In the genomic region with DNA sequence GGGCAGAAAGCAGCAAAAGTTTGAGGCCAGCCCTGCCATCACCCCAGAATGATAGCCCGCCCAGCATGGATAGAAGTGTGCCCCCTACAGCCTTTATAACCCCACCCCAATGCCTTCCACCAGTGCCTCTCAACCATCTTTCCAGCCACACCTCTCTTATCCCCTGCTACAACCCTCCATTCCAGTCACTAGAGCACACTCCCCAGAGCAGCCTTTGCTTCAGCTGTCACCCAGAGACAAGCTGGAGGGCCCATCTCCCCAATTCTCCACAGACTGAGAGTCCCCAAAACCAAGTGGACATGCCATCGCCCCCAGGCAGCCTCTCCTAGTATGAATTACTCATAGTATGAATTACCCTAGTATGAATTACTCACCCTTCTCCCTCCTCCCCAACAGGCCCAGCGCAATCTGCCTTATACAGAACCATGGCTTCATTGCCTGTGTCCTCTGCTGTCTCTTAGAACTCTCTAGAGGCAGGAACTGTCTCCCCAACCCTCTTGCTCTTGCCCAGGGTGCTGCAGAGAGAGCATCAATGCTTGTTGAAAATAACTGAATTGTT, we compare ENCODE assay signal across 9 cellular contexts. TPM values are rescaled to one million over a fixed set of nuclear protein-coding genes. Genes with fewer than 3 reads are reported as not detected.
DNase-seq lines count a peak whose midpoint lies in the region; ATAC-seq, FAIRE-seq and TF ChIP-seq lines count a peak whose summit lies in the region.
"Had no signal": no experiment of that assay in that cellular context is flagged by ENCODE, and none has a peak within 500 bp of the region (broad histone marks: within the 10 kb centered on the region; RNA-seq: fewer than 3 reads in every experiment).

No MANE protein-coding gene starts in this region.

- H3K9me3 Mint-ChIP-seq in nephron: no peaks in the 10 kb centered on the region

- peak; percentile 78 for DNase-seq in M059J (ENCODE audit: low read depth)
- peak; percentile 72 for DNase-seq in bronchial epithelial cell (ENCODE audit: low read depth)
- no peak for DNase-seq in OCI-LY7 (ENCODE audit: low spot score)
- DNase-seq in posterior cingulate gyrus: no peak

- peaks cover 73% of the 10 kb centered on the region for H3K4me1 Mint-ChIP-seq in nephron

- peak overlapping the region; percentile 47 to 79 (median 54) for H3K27ac Mint-ChIP-seq in nephron

- TF ChIP-seq CTCF in bronchial epithelial cell (IDR thresholded peaks at IDR 0.05; ENCODE audit: insufficient read depth, low read length, severe bottlenecking) (no peak), nephron (IDR thresholded peaks at IDR 0.05; ENCODE audit: unreplicated experiment in 3 of 3) (no peak), OCI-LY7 (conservative IDR thresholded peaks at IDR 0.05; ENCODE audit: low read length) (no peak)

- BruUV-seq in OCI-LY7 (replicated peaks; lab: Mats Ljungman, UMichigan): no TSS peak

- H2AFZ ChIP-seq in ACC112 (ENCODE audit: low read length, unreplicated experiment) (no peak overlapping the region), OCI-LY7 (ENCODE audit: low read length) (no peak overlapping the region)

- H4K20me1 ChIP-seq in OCI-LY7 (ENCODE audit: insufficient read depth, low read length): peaks cover 23% of the 10 kb centered on the region

- H3K79me2 ChIP-seq in ACC112 (ENCODE audit: control insufficient read depth, insufficient read depth, low read length, unreplicated experiment) (peaks cover 91% of the 10 kb centered on the region), OCI-LY7 (ENCODE audit: insufficient read depth, low read depth, low read length) (peaks cover 92% of the 10 kb centered on the region)

- H3K4me3 Mint-ChIP-seq in nephron: no peak overlapping the region

- POLR2A ChIA-PET in OCI-LY7 (lab: Charles Lee): no interaction called here

- H3K4me2 ChIP-seq in OCI-LY7 (ENCODE audit: low read length): no peak overlapping the region

- peak overlapping the region; percentile 87 for H3K27ac ChIP-seq in ACC112 (ENCODE audit: low read depth, low read length)
- H3K27ac ChIP-seq in OCI-LY7 (ENCODE audit: low read depth, low read length, poor library complexity, severe bottlenecking): no peak overlapping the region

- ATAC-seq in GM18517 (IDR thresholded peaks at IDR 0.05; ENCODE audit: unreplicated experiment): no peak
- ATAC-seq in GM21717 (IDR thresholded peaks at IDR 0.05; ENCODE audit: unreplicated experiment): no peak

- CTCF ChIA-PET in OCI-LY7 (lab: Charles Lee; ENCODE audit: unreplicated experiment): no interaction called here

- H3K27me3 ChIP-seq in ACC112 (ENCODE audit: insufficient read depth, low read length): no peaks in the 10 kb centered on the region
- H3K27me3 ChIP-seq in bronchial epithelial cell (ENCODE audit: control insufficient read depth, insufficient read depth, low read length): no peaks in the 10 kb centered on the region

- no peaks in the 10 kb centered on the region for H3K27me3 Mint-ChIP-seq in nephron (ENCODE audit: low read depth)

- no peaks in the 10 kb centered on the region for H3K9me2 ChIP-seq in OCI-LY7 (ENCODE audit: insufficient read depth, low read length)

- H3K4me3 ChIP-seq in ACC112 (ENCODE audit: low read depth, low read length) (no peak overlapping the region), bronchial epithelial cell (ENCODE audit: low read depth, low read length) (no peak overlapping the region), OCI-LY7 (ENCODE audit: low read depth, low read length, poor library complexity, severe bottlenecking) (no peak overlapping the region)

- intact Hi-C loops in OCI-LY7 (cut with micrococcal nuclease; ENCODE audit: unreplicated experiment): no loop called here
- intact Hi-C loops in posterior cingulate gyrus (cut with DNase I): no loop called here

- peaks cover 6% of the 10 kb centered on the region for H3K36me3 Mint-ChIP-seq in nephron (ENCODE audit: low read depth)

- no peak for FAIRE-seq in bronchial epithelial cell (lab: Jason Lieb, UNC)
- FAIRE-seq: TTC549 had no signal

- H3K36me3 ChIP-seq in ACC112 (ENCODE audit: insufficient read depth, low read length) (no peaks in the 10 kb centered on the region), bronchial epithelial cell (ENCODE audit: control insufficient read depth, insufficient read depth, low read length) (peaks cover 18% of the 10 kb centered on the region), OCI-LY7 (ENCODE audit: insufficient read depth, low read length) (peaks cover 21% of the 10 kb centered on the region; the same call in 1 of the 2 replicates)

- peaks cover 88% of the 10 kb centered on the region for H3K4me1 ChIP-seq in ACC112 (ENCODE audit: control insufficient read depth, insufficient read depth, low read length, unreplicated experiment)
- peaks cover 47% of the 10 kb centered on the region for H3K4me1 ChIP-seq in OCI-LY7 (ENCODE audit: insufficient read depth, low read length, poor library complexity, severe bottlenecking)

- no peaks in the 10 kb centered on the region for H3K9me3 ChIP-seq in OCI-LY7 (ENCODE audit: low read length)

RNA-seq across cellular contexts. Expression of a gene that starts 24.9 kb away (rescaled TPM):
- total RNA-seq in M059J (2014; rRNA removed; shearing (Covaris generic)): 151 and 320 TPM in 2 replicates
- total RNA-seq in bronchial epithelial cell: 378 and 611 TPM in 2 replicates
- 112 and 133 TPM in 2 replicates for total RNA-seq in OCI-LY7 (2014; rRNA removed; shearing (Covaris generic))
- 213 and 223 TPM in 2 replicates for total RNA-seq in OCI-LY7 (2022)

Comparison
In these comparisons a context has a peak if more than half of its experiments do, and no peak if none do; other contexts are left out.
1. DNase-seq: peak in M059J (single experiment) and bronchial epithelial cell (single experiment); none in OCI-LY7 (single experiment) and posterior cingulate gyrus (0 of 10).